1 cellular context compared by ENCODE assay signal in the genomic region with DNA sequence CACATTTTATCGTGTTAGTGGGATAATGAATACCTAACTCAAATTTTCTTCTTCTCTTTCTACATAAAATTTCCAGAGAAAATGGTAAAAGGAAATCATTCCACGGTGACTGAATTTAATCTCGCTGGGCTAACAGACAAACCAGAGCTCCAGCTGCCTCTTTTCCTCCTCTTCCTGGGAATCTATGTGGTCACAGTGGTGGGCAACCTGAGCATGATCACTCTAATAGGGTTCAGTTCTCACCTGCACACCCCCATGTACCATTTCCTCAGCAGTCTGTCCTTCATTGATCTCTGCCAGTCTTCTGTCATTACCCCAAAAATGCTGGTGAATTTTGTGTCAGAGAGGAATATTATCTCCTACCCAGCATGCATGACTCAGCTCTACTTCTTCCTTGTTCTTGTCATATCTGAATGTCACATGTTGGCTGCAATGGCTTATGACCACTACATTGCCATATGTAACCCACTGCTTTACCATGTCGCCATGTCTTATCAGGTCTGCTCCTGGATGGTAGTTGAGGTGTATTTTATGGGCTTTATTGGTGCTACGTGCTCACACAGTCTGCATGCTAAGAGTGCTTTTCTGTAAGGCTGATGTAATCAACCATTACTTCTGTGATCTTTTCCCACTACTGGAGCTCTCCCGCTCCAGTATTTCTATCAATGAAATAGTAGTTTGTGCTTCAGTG.
A peak's percentile ranks its signal among the peaks of the same experiment; 100 is the strongest.
TF ChIP-seq lines count a peak whose summit lies in the region.

No MANE protein-coding gene starts in this region.

TF ChIP-seq in K562, 482 proteins besides CTCF, POLR2A, EP300 and RAD21 (continued from another document and continues in another):
- TF ChIP-seq, protein P1, sequence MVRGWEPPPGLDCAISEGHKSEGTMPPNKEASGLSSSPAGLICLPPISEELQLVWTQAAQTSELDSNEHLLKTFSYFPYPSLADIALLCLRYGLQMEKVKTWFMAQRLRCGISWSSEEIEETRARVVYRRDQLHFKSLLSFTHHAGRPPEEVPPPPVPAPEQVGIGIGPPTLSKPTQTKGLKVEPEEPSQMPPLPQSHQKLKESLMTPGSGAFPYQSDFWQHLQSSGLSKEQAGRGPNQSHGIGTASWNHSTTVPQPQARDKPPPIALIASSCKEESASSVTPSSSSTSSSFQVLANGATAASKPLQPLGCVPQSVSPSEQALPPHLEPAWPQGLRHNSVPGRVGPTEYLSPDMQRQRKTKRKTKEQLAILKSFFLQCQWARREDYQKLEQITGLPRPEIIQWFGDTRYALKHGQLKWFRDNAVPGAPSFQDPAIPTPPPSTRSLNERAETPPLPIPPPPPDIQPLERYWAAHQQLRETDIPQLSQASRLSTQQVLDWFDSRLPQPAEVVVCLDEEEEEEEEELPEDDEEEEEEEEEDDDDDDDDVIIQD (CRISPR knock-in tag; IDR thresholded peaks at IDR 0.05), result peak; percentile 81; the same call in 1 of the 2 replicates
- TF ChIP-seq L3MBTL2 (IDR thresholded peaks at IDR 0.05), result peak; percentile 92
- TF ChIP-seq, protein P2, sequence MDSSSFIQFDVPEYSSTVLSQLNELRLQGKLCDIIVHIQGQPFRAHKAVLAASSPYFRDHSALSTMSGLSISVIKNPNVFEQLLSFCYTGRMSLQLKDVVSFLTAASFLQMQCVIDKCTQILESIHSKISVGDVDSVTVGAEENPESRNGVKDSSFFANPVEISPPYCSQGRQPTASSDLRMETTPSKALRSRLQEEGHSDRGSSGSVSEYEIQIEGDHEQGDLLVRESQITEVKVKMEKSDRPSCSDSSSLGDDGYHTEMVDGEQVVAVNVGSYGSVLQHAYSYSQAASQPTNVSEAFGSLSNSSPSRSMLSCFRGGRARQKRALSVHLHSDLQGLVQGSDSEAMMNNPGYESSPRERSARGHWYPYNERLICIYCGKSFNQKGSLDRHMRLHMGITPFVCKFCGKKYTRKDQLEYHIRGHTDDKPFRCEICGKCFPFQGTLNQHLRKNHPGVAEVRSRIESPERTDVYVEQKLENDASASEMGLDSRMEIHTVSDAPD (CRISPR knock-in tag; IDR thresholded peaks at IDR 0.05), result peak; percentile 84
- TF ChIP-seq MYBL2 (IDR thresholded peaks at IDR 0.05; ENCODE audit: low read depth), result no peak
- no peak for TF ChIP-seq MYBL2 (CRISPR knock-in tag; IDR thresholded peaks at IDR 0.05; ENCODE audit: borderline replicate concordance)
- peak; percentile 74; the same call in 1 of the 2 replicates for TF ChIP-seq GATAD2B (IDR thresholded peaks at IDR 0.05; ENCODE audit: borderline replicate concordance)
- TF ChIP-seq EZH2 (IDR thresholded peaks at IDR 0.05; ENCODE audit: borderline replicate concordance, low read depth, low read length), result no peak
- peak; percentile 62; the same call in 1 of the 2 replicates for TF ChIP-seq CEBPG (CRISPR knock-in tag; IDR thresholded peaks at IDR 0.05)
- peak; percentile 72 to 79 for TF ChIP-seq CEBPG (tag; conservative IDR thresholded peaks at IDR 0.05 in 1 of 2, IDR thresholded peaks at IDR 0.05 in 1 of 2)
- TF ChIP-seq, protein P3, sequence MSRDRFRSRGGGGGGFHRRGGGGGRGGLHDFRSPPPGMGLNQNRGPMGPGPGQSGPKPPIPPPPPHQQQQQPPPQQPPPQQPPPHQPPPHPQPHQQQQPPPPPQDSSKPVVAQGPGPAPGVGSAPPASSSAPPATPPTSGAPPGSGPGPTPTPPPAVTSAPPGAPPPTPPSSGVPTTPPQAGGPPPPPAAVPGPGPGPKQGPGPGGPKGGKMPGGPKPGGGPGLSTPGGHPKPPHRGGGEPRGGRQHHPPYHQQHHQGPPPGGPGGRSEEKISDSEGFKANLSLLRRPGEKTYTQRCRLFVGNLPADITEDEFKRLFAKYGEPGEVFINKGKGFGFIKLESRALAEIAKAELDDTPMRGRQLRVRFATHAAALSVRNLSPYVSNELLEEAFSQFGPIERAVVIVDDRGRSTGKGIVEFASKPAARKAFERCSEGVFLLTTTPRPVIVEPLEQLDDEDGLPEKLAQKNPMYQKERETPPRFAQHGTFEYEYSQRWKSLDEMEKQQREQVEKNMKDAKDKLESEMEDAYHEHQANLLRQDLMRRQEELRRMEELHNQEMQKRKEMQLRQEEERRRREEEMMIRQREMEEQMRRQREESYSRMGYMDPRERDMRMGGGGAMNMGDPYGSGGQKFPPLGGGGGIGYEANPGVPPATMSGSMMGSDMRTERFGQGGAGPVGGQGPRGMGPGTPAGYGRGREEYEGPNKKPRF (IDR thresholded peaks at IDR 0.05; ENCODE audit: low read depth, low read length), result no peak
- TF ChIP-seq ZNF23 (CRISPR knock-in tag; IDR thresholded peaks at IDR 0.05), result peak; percentile 61; the same call in 1 of the 2 replicates
- TF ChIP-seq ELF4 (CRISPR knock-in tag; IDR thresholded peaks at IDR 0.05), result peak; percentile 95
- peak; percentile 49 to 71; a peak in 3 of 4 replicates for TF ChIP-seq TBL1XR1 (IDR thresholded peaks at IDR 0.05; ENCODE audit: low read length in 2 of 2)
- no peak for TF ChIP-seq SPI1 (IDR thresholded peaks at IDR 0.05; ENCODE audit: borderline replicate concordance, low read depth, low read length)
- TF ChIP-seq LARP7 (IDR thresholded peaks at IDR 0.05), result no peak
- peak; percentile 80 for TF ChIP-seq PHF20 (IDR thresholded peaks at IDR 0.05; ENCODE audit: partially characterized antibody)
- TF ChIP-seq DIDO1 (tag; IDR thresholded peaks at IDR 0.05; ENCODE audit: low read depth), result no peak; the same call in 1 of the 2 replicates
- TF ChIP-seq, protein P4, sequence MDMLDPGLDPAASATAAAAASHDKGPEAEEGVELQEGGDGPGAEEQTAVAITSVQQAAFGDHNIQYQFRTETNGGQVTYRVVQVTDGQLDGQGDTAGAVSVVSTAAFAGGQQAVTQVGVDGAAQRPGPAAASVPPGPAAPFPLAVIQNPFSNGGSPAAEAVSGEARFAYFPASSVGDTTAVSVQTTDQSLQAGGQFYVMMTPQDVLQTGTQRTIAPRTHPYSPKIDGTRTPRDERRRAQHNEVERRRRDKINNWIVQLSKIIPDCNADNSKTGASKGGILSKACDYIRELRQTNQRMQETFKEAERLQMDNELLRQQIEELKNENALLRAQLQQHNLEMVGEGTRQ (CRISPR knock-in tag; IDR thresholded peaks at IDR 0.05), result peak; percentile 81
- TF ChIP-seq IFI16 (CRISPR knock-in tag; IDR thresholded peaks at IDR 0.05), result no peak
- TF ChIP-seq KLF10 (CRISPR knock-in tag; IDR thresholded peaks at IDR 0.05), result no peak
- TF ChIP-seq TRIM24 (IDR thresholded peaks at IDR 0.05), result peak; percentile 92 to 96
- TF ChIP-seq GABPB2 (CRISPR knock-in tag; conservative IDR thresholded peaks at IDR 0.05), result no peak
- peak; percentile 91 for TF ChIP-seq PML (IDR thresholded peaks at IDR 0.05; ENCODE audit: low read length)
- TF ChIP-seq SAFB (IDR thresholded peaks at IDR 0.05; ENCODE audit: borderline replicate concordance, low read depth, low read length), result no peak
- TF ChIP-seq, protein P5, sequence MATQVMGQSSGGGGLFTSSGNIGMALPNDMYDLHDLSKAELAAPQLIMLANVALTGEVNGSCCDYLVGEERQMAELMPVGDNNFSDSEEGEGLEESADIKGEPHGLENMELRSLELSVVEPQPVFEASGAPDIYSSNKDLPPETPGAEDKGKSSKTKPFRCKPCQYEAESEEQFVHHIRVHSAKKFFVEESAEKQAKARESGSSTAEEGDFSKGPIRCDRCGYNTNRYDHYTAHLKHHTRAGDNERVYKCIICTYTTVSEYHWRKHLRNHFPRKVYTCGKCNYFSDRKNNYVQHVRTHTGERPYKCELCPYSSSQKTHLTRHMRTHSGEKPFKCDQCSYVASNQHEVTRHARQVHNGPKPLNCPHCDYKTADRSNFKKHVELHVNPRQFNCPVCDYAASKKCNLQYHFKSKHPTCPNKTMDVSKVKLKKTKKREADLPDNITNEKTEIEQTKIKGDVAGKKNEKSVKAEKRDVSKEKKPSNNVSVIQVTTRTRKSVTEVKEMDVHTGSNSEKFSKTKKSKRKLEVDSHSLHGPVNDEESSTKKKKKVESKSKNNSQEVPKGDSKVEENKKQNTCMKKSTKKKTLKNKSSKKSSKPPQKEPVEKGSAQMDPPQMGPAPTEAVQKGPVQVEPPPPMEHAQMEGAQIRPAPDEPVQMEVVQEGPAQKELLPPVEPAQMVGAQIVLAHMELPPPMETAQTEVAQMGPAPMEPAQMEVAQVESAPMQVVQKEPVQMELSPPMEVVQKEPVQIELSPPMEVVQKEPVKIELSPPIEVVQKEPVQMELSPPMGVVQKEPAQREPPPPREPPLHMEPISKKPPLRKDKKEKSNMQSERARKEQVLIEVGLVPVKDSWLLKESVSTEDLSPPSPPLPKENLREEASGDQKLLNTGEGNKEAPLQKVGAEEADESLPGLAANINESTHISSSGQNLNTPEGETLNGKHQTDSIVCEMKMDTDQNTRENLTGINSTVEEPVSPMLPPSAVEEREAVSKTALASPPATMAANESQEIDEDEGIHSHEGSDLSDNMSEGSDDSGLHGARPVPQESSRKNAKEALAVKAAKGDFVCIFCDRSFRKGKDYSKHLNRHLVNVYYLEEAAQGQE (CRISPR knock-in tag; IDR thresholded peaks at IDR 0.05; ENCODE audit: low read depth), result no peak
- TF ChIP-seq, protein P6, sequence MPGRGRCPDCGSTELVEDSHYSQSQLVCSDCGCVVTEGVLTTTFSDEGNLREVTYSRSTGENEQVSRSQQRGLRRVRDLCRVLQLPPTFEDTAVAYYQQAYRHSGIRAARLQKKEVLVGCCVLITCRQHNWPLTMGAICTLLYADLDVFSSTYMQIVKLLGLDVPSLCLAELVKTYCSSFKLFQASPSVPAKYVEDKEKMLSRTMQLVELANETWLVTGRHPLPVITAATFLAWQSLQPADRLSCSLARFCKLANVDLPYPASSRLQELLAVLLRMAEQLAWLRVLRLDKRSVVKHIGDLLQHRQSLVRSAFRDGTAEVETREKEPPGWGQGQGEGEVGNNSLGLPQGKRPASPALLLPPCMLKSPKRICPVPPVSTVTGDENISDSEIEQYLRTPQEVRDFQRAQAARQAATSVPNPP (IDR thresholded peaks at IDR 0.05; ENCODE audit: borderline replicate concordance, insufficient read depth, insufficient read length), result no peak
- TF ChIP-seq NCOR1 (IDR thresholded peaks at IDR 0.05), result peak; percentile 94
- TF ChIP-seq ZNF764 (CRISPR knock-in tag; IDR thresholded peaks at IDR 0.05; ENCODE audit: low read depth), result no peak
- TF ChIP-seq NFATC3 (IDR thresholded peaks at IDR 0.05), result 0 out of 2 replicates have a peak, but pooled peaks have one; percentile 43
- TF ChIP-seq EHMT2 (IDR thresholded peaks at IDR 0.05), result peak; percentile 98
- peak; percentile 88 for TF ChIP-seq LEF1 (IDR thresholded peaks at IDR 0.05)
- TF ChIP-seq ZNF408 (CRISPR knock-in tag; IDR thresholded peaks at IDR 0.05; ENCODE audit: low read depth), result no peak
- TF ChIP-seq, protein P7, sequence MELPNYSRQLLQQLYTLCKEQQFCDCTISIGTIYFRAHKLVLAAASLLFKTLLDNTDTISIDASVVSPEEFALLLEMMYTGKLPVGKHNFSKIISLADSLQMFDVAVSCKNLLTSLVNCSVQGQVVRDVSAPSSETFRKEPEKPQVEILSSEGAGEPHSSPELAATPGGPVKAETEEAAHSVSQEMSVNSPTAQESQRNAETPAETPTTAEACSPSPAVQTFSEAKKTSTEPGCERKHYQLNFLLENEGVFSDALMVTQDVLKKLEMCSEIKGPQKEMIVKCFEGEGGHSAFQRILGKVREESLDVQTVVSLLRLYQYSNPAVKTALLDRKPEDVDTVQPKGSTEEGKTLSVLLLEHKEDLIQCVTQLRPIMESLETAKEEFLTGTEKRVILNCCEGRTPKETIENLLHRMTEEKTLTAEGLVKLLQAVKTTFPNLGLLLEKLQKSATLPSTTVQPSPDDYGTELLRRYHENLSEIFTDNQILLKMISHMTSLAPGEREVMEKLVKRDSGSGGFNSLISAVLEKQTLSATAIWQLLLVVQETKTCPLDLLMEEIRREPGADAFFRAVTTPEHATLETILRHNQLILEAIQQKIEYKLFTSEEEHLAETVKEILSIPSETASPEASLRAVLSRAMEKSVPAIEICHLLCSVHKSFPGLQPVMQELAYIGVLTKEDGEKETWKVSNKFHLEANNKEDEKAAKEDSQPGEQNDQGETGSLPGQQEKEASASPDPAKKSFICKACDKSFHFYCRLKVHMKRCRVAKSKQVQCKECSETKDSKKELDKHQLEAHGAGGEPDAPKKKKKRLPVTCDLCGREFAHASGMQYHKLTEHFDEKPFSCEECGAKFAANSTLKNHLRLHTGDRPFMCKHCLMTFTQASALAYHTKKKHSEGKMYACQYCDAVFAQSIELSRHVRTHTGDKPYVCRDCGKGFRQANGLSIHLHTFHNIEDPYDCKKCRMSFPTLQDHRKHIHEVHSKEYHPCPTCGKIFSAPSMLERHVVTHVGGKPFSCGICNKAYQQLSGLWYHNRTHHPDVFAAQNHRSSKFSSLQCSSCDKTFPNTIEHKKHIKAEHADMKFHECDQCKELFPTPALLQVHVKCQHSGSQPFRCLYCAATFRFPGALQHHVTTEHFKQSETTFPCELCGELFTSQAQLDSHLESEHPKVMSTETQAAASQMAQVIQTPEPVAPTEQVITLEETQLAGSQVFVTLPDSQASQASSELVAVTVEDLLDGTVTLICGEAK (IDR thresholded peaks at IDR 0.05), result no peak; the same call in 1 of the 2 replicates
- TF ChIP-seq, protein P7 (CRISPR knock-in tag; IDR thresholded peaks at IDR 0.05), result no peak
- TF ChIP-seq BRD4 (IDR thresholded peaks at IDR 0.05), result peak; percentile 61; the same call in 1 of the 2 replicates
- no peak for TF ChIP-seq COPS2 (conservative IDR thresholded peaks at IDR 0.05)
